ENCODE assay signal across 8 cellular contexts in genomic region chrX:23524467-23524866, GRCh38.
"Had no signal": no experiment of that assay in that cellular context is flagged by ENCODE, and none has a peak within 500 bp of the region (broad histone marks: within the 10 kb centered on the region; RNA-seq: fewer than 3 reads in every experiment).

No MANE protein-coding gene starts in this region.

- H3K27ac ChIP-seq: HL-60, KMS-11 had no signal

- H3K4me3 Mint-ChIP-seq: IgD-negative memory B cell had no signal

- H3K4me2 ChIP-seq: KMS-11 had no signal

- H3K9ac ChIP-seq: KMS-11 had no signal

- H3K4me1 Mint-ChIP-seq: IgD-negative memory B cell had no signal

- H3K36me3 Mint-ChIP-seq: IgD-negative memory B cell had no signal

- DNase-seq: IMR-90, KBM-7, KG1 had no signal

- FAIRE-seq: HTR-8/SVneo, K562 had no signal

- ATAC-seq: K562 had no signal

- H3K4me3 ChIP-seq: K562 had no signal

- H3K27ac Mint-ChIP-seq: IgD-negative memory B cell had no signal
